21 cellular contexts compared by ENCODE assay signal in genomic region chr9:78491402-78491801, GRCh38.
"Had no signal": no experiment of that assay in that cellular context is flagged by ENCODE, and none has a peak within 500 bp of the region (broad histone marks: within the 10 kb centered on the region; RNA-seq: fewer than 3 reads in every experiment).

No MANE protein-coding gene starts in this region.

- H3K4me1 Mint-ChIP-seq: memory B cell had no signal

- H3K27me3 Mint-ChIP-seq: memory B cell had no signal

- H3K4me1 ChIP-seq: esophagus muscularis mucosa, foreskin keratinocyte, gastroesophageal sphincter, heart left ventricle, left lung had no signal

- ATAC-seq: foreskin keratinocyte, gastroesophageal sphincter, heart left ventricle, left cardiac atrium, left lung, left ventricle myocardium superior had no signal

- H3K4me2 ChIP-seq: hepatocyte had no signal

- H3K4me3 Mint-ChIP-seq: memory B cell had no signal

- FAIRE-seq: colon, islet of Langerhans, keratinocyte had no signal

- H3K9me3 Mint-ChIP-seq: memory B cell had no signal

- H2AFZ ChIP-seq: hepatocyte had no signal

- H3K27ac Mint-ChIP-seq: memory B cell had no signal

- H3K4me3 ChIP-seq: coronary artery, dorsolateral prefrontal cortex, esophagus muscularis mucosa, gastroesophageal sphincter, heart left ventricle, hepatocyte, left lung, lung had no signal

- H3K27ac ChIP-seq: coronary artery, dorsolateral prefrontal cortex, esophagus muscularis mucosa, foreskin keratinocyte, gastroesophageal sphincter, heart left ventricle, hepatocyte, left lung had no signal

- H3K9me3 ChIP-seq: esophagus muscularis mucosa, gastroesophageal sphincter, left lung had no signal

- DNase-seq: dermis blood vessel endothelial cell; dorsolateral prefrontal cortex; effector CD4-positive, alpha-beta T cell; effector memory CD4-positive, alpha-beta T cell; foreskin keratinocyte; heart left ventricle; left cardiac atrium; left lung; left ventricle myocardium superior; mammary epithelial cell; mesendoderm; midbrain had no signal

- H3K36me3 ChIP-seq: esophagus muscularis mucosa, gastroesophageal sphincter, heart left ventricle, left lung had no signal

- H3K27me3 ChIP-seq: dorsolateral prefrontal cortex, esophagus muscularis mucosa, foreskin keratinocyte, gastroesophageal sphincter, heart left ventricle, hepatocyte, left lung had no signal
